Comparison of ENCODE assay signal across 9 cellular contexts in the genomic region with DNA sequence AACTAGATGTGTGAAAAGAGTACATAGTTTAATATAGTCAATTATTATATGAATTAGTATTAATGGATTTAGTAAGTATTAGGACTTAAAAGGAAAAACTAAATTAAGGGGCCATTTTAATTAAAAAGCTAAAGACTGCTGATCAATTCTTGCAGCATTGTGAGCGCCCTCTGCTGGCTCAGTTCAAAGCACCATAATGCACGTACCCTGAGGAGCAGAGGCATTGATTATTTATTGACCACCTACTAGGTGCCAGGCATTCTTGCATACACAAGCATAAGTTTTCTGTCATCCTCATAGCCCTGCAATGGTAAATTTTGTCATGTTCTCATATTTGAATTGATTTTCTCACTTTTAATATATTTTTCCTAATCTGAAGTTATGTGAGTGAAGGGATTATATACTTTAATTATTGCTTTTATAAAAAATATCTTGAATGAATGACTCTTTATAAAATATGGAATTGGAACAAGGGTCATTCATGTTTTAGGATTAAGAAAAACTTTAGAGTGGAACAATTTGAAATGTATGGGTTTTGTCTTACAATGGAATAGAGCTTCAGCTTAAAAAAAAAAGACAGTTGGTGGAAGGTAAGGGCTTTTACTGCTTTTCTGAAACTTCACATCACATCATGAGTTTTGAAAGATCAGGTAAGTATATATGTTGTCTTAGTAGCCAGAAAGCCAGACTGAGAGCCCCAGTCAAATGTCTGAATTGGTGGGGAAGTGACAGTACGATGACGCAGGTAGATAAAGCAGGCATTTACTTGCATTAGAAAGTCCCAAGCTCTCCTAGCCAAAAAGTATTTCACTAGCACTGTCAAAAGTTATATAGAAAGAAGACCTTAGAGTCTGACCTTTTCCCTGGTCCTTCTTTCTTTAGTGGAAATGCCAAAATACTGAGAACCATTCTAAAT. TPM values are rescaled to one million over a fixed set of nuclear protein-coding genes. Genes with fewer than 3 reads are reported as not detected.
DNase-seq lines count a peak whose midpoint lies in the region; ATAC-seq, FAIRE-seq and TF ChIP-seq lines count a peak whose summit lies in the region.
"Had no signal": no experiment of that assay in that cellular context is flagged by ENCODE, and none has a peak within 500 bp of the region (broad histone marks: within the 10 kb centered on the region; RNA-seq: fewer than 3 reads in every experiment).

No MANE protein-coding gene starts in this region.

- no peaks in the 10 kb centered on the region for H3K27me3 ChIP-seq in Panc1 (ENCODE audit: control insufficient read depth, insufficient read depth, low read length)

- peak; percentile 70 for DNase-seq in Calu3
- DNase-seq in Panc1 (ENCODE audit: low read depth, low spot score), result peak; percentile 10
- peak; percentile 61 for DNase-seq in activated T-helper 2 cell treated with anti-CD3 and anti-CD28 coated beads, Interferon-gamma antibody, Interleukin-2, Interleukin-4, amounts not matched to agents 10 μg/mL and 5 μg/mL and 100 μg/mL, durations not matched to agents 14 hours and 24 hours and 36 hours (ENCODE audit: low spot score)
- peak; percentile 30 for DNase-seq in foreskin melanocyte
- DNase-seq in posterior vena cava (ENCODE audit: low spot score), result peak; percentile 84
- DNase-seq in urothelium cell line (ENCODE audit: low spot score), result peak; percentile 11
- no peak for DNase-seq in cerebellum (ENCODE audit: low spot score)

- in situ Hi-C loops in Panc1 (cut with HindIII; ENCODE audit: low pct_unique_long_range_greater_than_20kb, low sequenced_read_pairs), result no loop called here

- H3K36me3 Mint-ChIP-seq in Calu3 (ENCODE audit: insufficient read depth, unreplicated experiment), result no peaks in the 10 kb centered on the region
- peaks cover 73% of the 10 kb centered on the region for H3K36me3 Mint-ChIP-seq in activated T-helper 2 cell treated with anti-CD3 and anti-CD28 coated beads, Interferon-gamma antibody, Interleukin-2, Interleukin-4, amounts not matched to agents 10 μg/mL and 5 μg/mL and 100 μg/mL, durations not matched to agents 14 hours and 24 hours and 36 hours (ENCODE audit: low read depth)

- no peaks in the 10 kb centered on the region for H3K36me3 ChIP-seq in HEK293 (ENCODE audit: control insufficient read depth in 2 of 2, insufficient read depth in 1 of 2, low read length in 2 of 2)
- no peaks in the 10 kb centered on the region for H3K36me3 ChIP-seq in Panc1 (ENCODE audit: control insufficient read depth, insufficient read depth, low read length)

- ATAC-seq in Panc1, result no peak

- H3K27ac Mint-ChIP-seq in Calu3 (ENCODE audit: unreplicated experiment), result no peak overlapping the region
- H3K27ac Mint-ChIP-seq in activated T-helper 2 cell treated with anti-CD3 and anti-CD28 coated beads, Interferon-gamma antibody, Interleukin-2, Interleukin-4, amounts not matched to agents 10 μg/mL and 5 μg/mL and 100 μg/mL, durations not matched to agents 14 hours and 24 hours and 36 hours, result peak overlapping the region; percentile 70

- intact Hi-C loops in Calu3 (cut with micrococcal nuclease; ENCODE audit: unreplicated experiment) (loop anchor here (1.0 to 10.0 kb wide), 3 partner anchors 363 to 1342 kb away; no protein-coding TSS in a partner anchor), Panc1 (cut with micrococcal nuclease; ENCODE audit: unreplicated experiment) (loop anchor here (2.0 to 10.0 kb wide), 2 partner anchors 362 to 1342 kb away; no protein-coding TSS in a partner anchor), posterior vena cava (cut with DNase I) (no loop called here)
- intact Hi-C loops in activated T-helper 2 cell treated with anti-CD3 and anti-CD28 coated beads, Interferon-gamma antibody, Interleukin-2, Interleukin-4, amounts not matched to agents 10 μg/mL and 5 μg/mL and 100 μg/mL, durations not matched to agents 14 hours and 24 hours and 36 hours (cut with micrococcal nuclease), result loop anchor here (1.0 to 10.0 kb wide), 2 partner anchors 9 to 248 kb away; no protein-coding TSS in a partner anchor

- H3K9me3 Mint-ChIP-seq in Calu3 (ENCODE audit: low read depth, unreplicated experiment), result no peaks in the 10 kb centered on the region
- peaks cover 3% of the 10 kb centered on the region for H3K9me3 Mint-ChIP-seq in activated T-helper 2 cell treated with anti-CD3 and anti-CD28 coated beads, Interferon-gamma antibody, Interleukin-2, Interleukin-4, amounts not matched to agents 10 μg/mL and 5 μg/mL and 100 μg/mL, durations not matched to agents 14 hours and 24 hours and 36 hours

- no peaks in the 10 kb centered on the region for H3K4me1 Mint-ChIP-seq in Calu3 (ENCODE audit: low read depth, unreplicated experiment)
- peaks cover 77% of the 10 kb centered on the region for H3K4me1 Mint-ChIP-seq in activated T-helper 2 cell treated with anti-CD3 and anti-CD28 coated beads, Interferon-gamma antibody, Interleukin-2, Interleukin-4, amounts not matched to agents 10 μg/mL and 5 μg/mL and 100 μg/mL, durations not matched to agents 14 hours and 24 hours and 36 hours (ENCODE audit: low read depth)

- H3K4me3 ChIP-seq in HEK293 (ENCODE audit: low read depth, low read length) (no peak overlapping the region), Panc1 (ENCODE audit: low read depth in 2 of 2, low read length in 2 of 2) (no peak overlapping the region)

- CTCF ChIA-PET in Calu3 (lab: Charles Lee) (interaction anchor here (0.7 to 1.3 kb wide), 5 partner anchors 215 to 1344 kb away, joined by 3 to 6 read pairs (median 3); no protein-coding TSS in a partner anchor), HEK293 (lab: Yijun Ruan, JAX) (interaction anchor here (0.5 to 3.9 kb wide), 24 partner anchors 9 to 1342 kb away, joined by 3 to 29 read pairs (median 4); a partner anchor contains a TSS), Panc1 (lab: Charles Lee) (interaction anchor here (0.6 to 1.0 kb wide), 4 partner anchors 9 to 362 kb away, joined by 3 read pairs; no protein-coding TSS in a partner anchor)

- H3K9me3 ChIP-seq in HEK293 (ENCODE audit: control insufficient read depth, insufficient read depth, low read depth, low read length), result no peaks in the 10 kb centered on the region
- no peaks in the 10 kb centered on the region for H3K9me3 ChIP-seq in Panc1 (ENCODE audit: control insufficient read depth, insufficient read depth, low read depth, low read length)

- FAIRE-seq in urothelium cell line (lab: Jason Lieb, UNC), result no peak
- FAIRE-seq: TTC549 had no signal

- POLR2A ChIA-PET in HEK293 (lab: Yijun Ruan, JAX), result no interaction called here
- POLR2A ChIA-PET in Panc1 (lab: Charles Lee), result no interaction called here

- no peak overlapping the region for H3K27ac ChIP-seq in HEK293 (ENCODE audit: extremely low read depth, low read depth, low read length)
- no peak overlapping the region for H3K27ac ChIP-seq in Panc1 (ENCODE audit: low read length)

- TF ChIP-seq CTCF in Calu3 (IDR thresholded peaks at IDR 0.05; ENCODE audit: unreplicated experiment) (peak; percentile 89), HEK293 (tag by site-specific recombination; IDR thresholded peaks at IDR 0.05) (no peak; the same call in 1 of the 2 replicates), Panc1 (IDR thresholded peaks at IDR 0.05) (peak; percentile 92)

- H3K4me1 ChIP-seq in HEK293 (ENCODE audit: control insufficient read depth, insufficient read depth, low read length) (peaks cover 4% of the 10 kb centered on the region), Panc1 (ENCODE audit: control insufficient read depth, insufficient read depth, low read length) (no peaks in the 10 kb centered on the region)

- H3K4me3 Mint-ChIP-seq in Calu3 (ENCODE audit: low read depth, unreplicated experiment), result no peak overlapping the region
- peak overlapping the region; percentile 34 for H3K4me3 Mint-ChIP-seq in activated T-helper 2 cell treated with anti-CD3 and anti-CD28 coated beads, Interferon-gamma antibody, Interleukin-2, Interleukin-4, amounts not matched to agents 10 μg/mL and 5 μg/mL and 100 μg/mL, durations not matched to agents 14 hours and 24 hours and 36 hours (ENCODE audit: low read depth)

- H3K27me3 Mint-ChIP-seq in Calu3 (ENCODE audit: unreplicated experiment), result no peaks in the 10 kb centered on the region
- H3K27me3 Mint-ChIP-seq in activated T-helper 2 cell treated with anti-CD3 and anti-CD28 coated beads, Interferon-gamma antibody, Interleukin-2, Interleukin-4, amounts not matched to agents 10 μg/mL and 5 μg/mL and 100 μg/mL, durations not matched to agents 14 hours and 24 hours and 36 hours (ENCODE audit: low read depth), result no peaks in the 10 kb centered on the region

- BruUV-seq in Calu3 (replicated peaks; lab: Mats Ljungman, UMichigan) (no TSS peak), Panc1 (replicated peaks; lab: Mats Ljungman, UMichigan) (no TSS peak)

TF ChIP-seq in HEK293, 187 proteins besides CTCF, POLR2A, EP300 and RAD21:
- TF ChIP-seq ZNF335 (tag by site-specific recombination; conservative IDR thresholded peaks at IDR 0.05) (no peak), ZNF664 (tag by site-specific recombination; IDR thresholded peaks at IDR 0.05) (peak; percentile 75; the same call in 1 of the 2 replicates), ZNF654 (tag by site-specific recombination; IDR thresholded peaks at IDR 0.05; ENCODE audit: low read depth) (peak; percentile 19; the same call in 1 of the 2 replicates), ZNF707 (tag by site-specific recombination; IDR thresholded peaks at IDR 0.05) (no peak)

RNA-seq across cellular contexts. Expression of a gene that starts 9.7 kb away (rescaled TPM):
- total RNA-seq in Calu3 (2022) (0.33 and 0.34 TPM in 2 replicates), Panc1 (2021; ENCODE audit: unreplicated experiment) (0.36 TPM), posterior vena cava (10 to 100 TPM; 10.5 to 12.4 TPM), cerebellum (9.1 TPM)
- not detected for polyA plus RNA-seq in Panc1 (2012; ENCODE audit: insufficient read length)
- total RNA-seq in activated T-helper 2 cell treated with anti-CD3 and anti-CD28 coated beads, Interferon-gamma antibody, Interleukin-2, Interleukin-4, amounts not matched to agents 10 μg/mL and 5 μg/mL and 100 μg/mL, durations not matched to agents 14 hours and 24 hours and 36 hours, result 96.5 and 106 TPM in 2 replicates

Comparison
In these comparisons a context has a peak if more than half of its experiments do, and no peak if none do; other contexts are left out.
1. intact Hi-C loops: an anchor here in Calu3 (1.0 to 10.0 kb wide), Panc1 (2.0 to 10.0 kb wide) and activated T-helper 2 cell treated with anti-CD3 and anti-CD28 coated beads, Interferon-gamma antibody, Interleukin-2, Interleukin-4, amounts not matched to agents 10 μg/mL and 5 μg/mL and 100 μg/mL, durations not matched to agents 14 hours and 24 hours and 36 hours (1.0 to 10.0 kb wide); none called in posterior vena cava.